ENCODE assay signal across 8 cellular contexts in genomic region chr6:156776470-156776840, GRCh38. TPM values are rescaled to one million over a fixed set of nuclear protein-coding genes. Genes with fewer than 3 reads are reported as not detected.
A peak's percentile ranks its signal among the peaks of the same experiment; 100 is the strongest.
DNase-seq lines count a peak whose midpoint lies in the region; ATAC-seq, FAIRE-seq and TF ChIP-seq lines count a peak whose summit lies in the region.

No MANE protein-coding gene starts in this region.

- TF ChIP-seq EP300 in H1 (IDR thresholded peaks at IDR 0.05; ENCODE audit: borderline replicate concordance in 1 of 2, low read depth in 2 of 2, low read length in 2 of 2): no peak

- peak overlapping the region; percentile 5 for H4K91ac ChIP-seq in H1 (replicated peaks; ENCODE audit: insufficient read length, low read length)

- peak; percentile 26 for DNase-seq in HEK293T (ENCODE audit: extremely low spot score)
- no peak for DNase-seq in RWPE2 (ENCODE audit: low spot score)
- DNase-seq in H1 (ENCODE audit: low read depth in 1 of 2, low spot score in 2 of 2): peak in 1 of 2 experiments; percentile 30
- no peak for DNase-seq in naive B cell

- TF ChIP-seq RAD21 in H1 (IDR thresholded peaks at IDR 0.05 in 1 of 2, conservative IDR thresholded peaks at IDR 0.05 in 1 of 2; ENCODE audit: low read depth in 2 of 2, low read length in 2 of 2): no peak

- H3K23ac ChIP-seq in H1 (ENCODE audit: insufficient read length): no peak overlapping the region

- H2BK20ac ChIP-seq in H1 (ENCODE audit: low read length): no peak overlapping the region

- H3K36me3 Mint-ChIP-seq in naive B cell: no peaks in the 10 kb centered on the region

- peak overlapping the region; percentile 65 to 88 for H3K4me2 ChIP-seq in H1 (ENCODE audit: insufficient read depth in 1 of 2, low read depth in 2 of 2, low read length in 2 of 2)

- peak overlapping the region; percentile 62; the same call in 1 of the 2 replicates for H2BK5ac ChIP-seq in H1 (ENCODE audit: low read depth, low read length)

- peak overlapping the region; percentile 52 to 96 (median 89) for H3K9ac ChIP-seq in H1 (replicated peaks in 1 of 4; ENCODE audit: extremely low read depth in 1 of 4, low read depth in 3 of 4, low read length in 3 of 4)

- no peaks in the 10 kb centered on the region; the same call in 1 of the 2 replicates for H3K79me1 ChIP-seq in H1 (ENCODE audit: low read depth, low read length)

- no peak overlapping the region for H2AK5ac ChIP-seq in H1 (ENCODE audit: low read depth, low read length)

- H2BK120ac ChIP-seq in H1 (replicated peaks; ENCODE audit: low read depth, low read length): no peak overlapping the region

- H4K8ac ChIP-seq in H1 (ENCODE audit: extremely low read depth, insufficient read depth, low read length): no peak overlapping the region

- no peak overlapping the region for H2BK15ac ChIP-seq in H1 (ENCODE audit: low read length)

- H3K18ac ChIP-seq in H1 (ENCODE audit: extremely low read depth, low read length): peak overlapping the region; percentile 19; the same call in 1 of the 2 replicates

- H2BK12ac ChIP-seq in H1 (ENCODE audit: low read depth, low read length): peak overlapping the region; percentile 11; the same call in 1 of the 2 replicates

- H3K23me2 ChIP-seq in H1 (ENCODE audit: low read depth, low read length): peaks cover 6% of the 10 kb centered on the region; the same call in 1 of the 2 replicates

- H3K27me3 ChIP-seq in RWPE2 (ENCODE audit: insufficient read depth, poor library complexity, severe bottlenecking) (no peaks in the 10 kb centered on the region), H1 (replicated peaks in 1 of 4; ENCODE audit: control insufficient read depth in 3 of 4, extremely low read depth in 1 of 4, insufficient read depth in 3 of 4, low read length in 3 of 4) (no peaks in the 10 kb centered on the region)

- TF ChIP-seq CTCF in C4-2B (conservative IDR thresholded peaks at IDR 0.05) (peak; percentile 28), RWPE2 (IDR thresholded peaks at IDR 0.05; ENCODE audit: poor library complexity, severe bottlenecking) (peak; percentile 39), H1 (IDR thresholded peaks at IDR 0.05; ENCODE audit: control extremely low read depth in 1 of 3, insufficient read depth in 1 of 3, low read depth in 1 of 3, low read length in 3 of 3) (no peak)

- H3K27ac Mint-ChIP-seq in naive B cell: peak overlapping the region; percentile 82 to 98 (median 94)

- peak overlapping the region; percentile 60 for H4K5ac ChIP-seq in H1 (ENCODE audit: insufficient read length, low read depth, low read length)

- FAIRE-seq in H1 (lab: Jason Lieb, UNC): no peak

- peaks cover 11 to 54% (median 39%) of the 10 kb centered on the region in 3 donors for H3K4me1 Mint-ChIP-seq in naive B cell

- H3K9me3 ChIP-seq in RWPE2 (ENCODE audit: severe bottlenecking): no peaks in the 10 kb centered on the region
- no peaks in the 10 kb centered on the region for H3K9me3 ChIP-seq in H1 (ENCODE audit: insufficient read depth in 2 of 2, low read depth in 1 of 2, low read length in 1 of 2)

- WGBS in H1 (ENCODE audit: extremely low coverage in 1 of 2, insufficient coverage in 1 of 2, insufficient read length in 1 of 2, insufficient replicate concordance in 2 of 2, low coverage in 1 of 2, low lambda C conversion rate in 2 of 2, missing lambda C conversion rate in 1 of 2), 2 experiments: 52% methylated on average over 8 of the region's 8 CpGs; no CpG with 5 or more reads in 1 of the 2 experiments

- H3K9me3 Mint-ChIP-seq in naive B cell: no peaks in the 10 kb centered on the region

- no peak overlapping the region for H3K56ac ChIP-seq in H1 (replicated peaks; ENCODE audit: insufficient read length, low read depth, low read length)

- no peak overlapping the region for H2AFZ ChIP-seq in H1 (ENCODE audit: low read length)

- ATAC-seq in RWPE2 (ENCODE audit: low read depth) (no peak), naive B cell (ENCODE audit: low read depth in 2 of 2) (no peak), HG02588 (IDR thresholded peaks at IDR 0.05; ENCODE audit: unreplicated experiment) (no peak), HG03039 (IDR thresholded peaks at IDR 0.05; ENCODE audit: unreplicated experiment) (no peak), GM21390 (IDR thresholded peaks at IDR 0.05; ENCODE audit: unreplicated experiment) (no peak)

- H3K4me3 ChIP-seq in RWPE2 (ENCODE audit: severe bottlenecking) (peak overlapping the region; percentile 97), H1 (ENCODE audit: extremely low read depth in 1 of 4, insufficient read depth in 2 of 4, low read depth in 3 of 4, low read length in 4 of 4) (peak overlapping the region; percentile 64 to 89 (median 80))

- TF ChIP-seq POLR2A in H1 (IDR thresholded peaks at IDR 0.05; ENCODE audit: control extremely low read depth in 1 of 2, low read depth in 2 of 2, low read length in 2 of 2): no peak

- H3K79me2 ChIP-seq in H1 (ENCODE audit: control insufficient read depth in 1 of 2, insufficient read depth in 2 of 2, low read length in 2 of 2): peaks cover 0 to 36% of the 10 kb centered on the region in 2 experiments; a peak in 3 of 4 replicates

- CTCF ChIA-PET in HEK293T (lab: Yijun Ruan, JAX) (interaction anchor here (0.7 kb wide), 1 partner anchor 372 kb away, joined by 3 read pairs; no protein-coding TSS in a partner anchor), H1 (lab: Charles Lee; ENCODE audit: partially characterized antibody) (interaction anchor here (0.6 kb wide), 1 partner anchor 109 kb away, joined by 3 read pairs; no protein-coding TSS in a partner anchor)

- POLR2A ChIA-PET in HEK293T (lab: Yijun Ruan, JAX): interaction anchor here (1.0 to 1.8 kb wide), 3 partner anchors 23 to 94 kb away, joined by 4 to 19 read pairs (median 4); no protein-coding TSS in a partner anchor
- POLR2A ChIA-PET in H1 (lab: Charles Lee; ENCODE audit: partially characterized antibody): interaction anchor here (0.7 to 4.7 kb wide), 6 partner anchors 17 to 121 kb away, joined by 3 to 32 read pairs (median 4); no protein-coding TSS in a partner anchor

- H3K36me3 ChIP-seq in RWPE2 (ENCODE audit: low read depth): no peaks in the 10 kb centered on the region
- H3K36me3 ChIP-seq in H1 (ENCODE audit: control insufficient read depth in 2 of 4, insufficient read depth in 4 of 4, low read length in 3 of 4): no peaks in the 10 kb centered on the region

- H3K14ac ChIP-seq in H1 (ENCODE audit: insufficient read length): no peak overlapping the region

- peaks cover 0 to 2% of the 10 kb centered on the region in 2 experiments for H4K20me1 ChIP-seq in H1 (replicated peaks in 1 of 2; ENCODE audit: control insufficient read depth in 1 of 2, insufficient read depth in 2 of 2, low read length in 2 of 2)

- H3K27ac ChIP-seq in C4-2B (peak overlapping the region; percentile 97), RWPE2 (ENCODE audit: poor library complexity, severe bottlenecking) (peak overlapping the region; percentile 90), H1 (ENCODE audit: low read depth, low read length) (peak overlapping the region; percentile 79)

- H3K4ac ChIP-seq in H1 (replicated peaks; ENCODE audit: insufficient read length, low read depth, low read length): no peak overlapping the region

- peaks cover 20% of the 10 kb centered on the region for H3K4me1 ChIP-seq in RWPE2 (ENCODE audit: insufficient read depth, poor library complexity, severe bottlenecking)
- H3K4me1 ChIP-seq in H1 (replicated peaks in 1 of 4; ENCODE audit: control insufficient read depth in 3 of 4, insufficient read depth in 4 of 4, low read length in 3 of 4): peaks cover 0 to 20% (median 8%) of the 10 kb centered on the region in 4 experiments; a peak in 5 of 7 replicates

- H3K27me3 Mint-ChIP-seq in naive B cell: no peaks in the 10 kb centered on the region

- H3K4me3 Mint-ChIP-seq in naive B cell: peak overlapping the region; percentile 82 to 100 (median 95)

TF ChIP-seq in HEK293T, 16 proteins besides CTCF, POLR2A, EP300 and RAD21 (continues in another document):
- no peak for TF ChIP-seq NFRKB (IDR thresholded peaks at IDR 0.05)
- TF ChIP-seq PKNOX1 (IDR thresholded peaks at IDR 0.05): peak; percentile 88
- TF ChIP-seq SP1 (IDR thresholded peaks at IDR 0.05): no peak
- TF ChIP-seq ZNF384 (IDR thresholded peaks at IDR 0.05): no peak
- no peak for TF ChIP-seq FOXM1 (IDR thresholded peaks at IDR 0.05; ENCODE audit: borderline replicate concordance)
- TF ChIP-seq ARNT (IDR thresholded peaks at IDR 0.05): no peak

TF ChIP-seq in H1, 55 proteins besides CTCF, POLR2A, EP300 and RAD21:
- TF ChIP-seq CBX5 (IDR thresholded peaks at IDR 0.05; ENCODE audit: low read depth, low read length): no peak
- no peak for TF ChIP-seq CREB1 (IDR thresholded peaks at IDR 0.05)
- no peak for TF ChIP-seq CHD1 (IDR thresholded peaks at IDR 0.05; ENCODE audit: low read depth, low read length)
TF ChIP-seq in H1: peak in this region for 0.

RNA-seq across cellular contexts. Expression of gene ARID1B, which starts 0.7 kb away (rescaled TPM):
- 70.3 and 71.2 TPM in 2 replicates for total RNA-seq in H1 (2021; fragmentation: NEBNext Ultra II Directional; extraction: Animal tissue kit (Norgen Biotek cat#: 25700))
- polyA plus RNA-seq in H1 (2011; rRNA removed) (24.3 and 32.2 TPM in 2 replicates), naive B cell (ENCODE audit: low read depth in 6 of 6) (10 to 100 TPM; 16.6 to 44.1 (median 27.5) TPM)
- polyA plus RNA-seq in H1 (2011; cell fraction: cytosol; rRNA removed): 23.8 TPM
- polyA plus RNA-seq in H1 (2011; cell fraction: nucleus; rRNA removed): 72.6 TPM
- 39.0 to 46.3 TPM (median 43.7 TPM) in 4 replicates for polyA plus RNA-seq in H1 (2012, experiment 1 of 2)
- polyA plus RNA-seq in H1 (2012, experiment 2 of 2): 7.0 TPM
- 29.4 TPM for polyA plus RNA-seq in H1 (2013, experiment 1 of 2)
- polyA plus RNA-seq in H1 (2013, experiment 2 of 2): 29.7 TPM
- 124 and 131 TPM in 2 replicates for polyA minus RNA-seq in H1 (2011; rRNA and poly(A)+ RNA removed)
- polyA minus RNA-seq in H1 (2011; cell fraction: cytosol; rRNA and poly(A)+ RNA removed): 103 TPM
- polyA minus RNA-seq in H1 (2011; cell fraction: nucleus; rRNA and poly(A)+ RNA removed): 315 TPM

Comparison
In these comparisons a context has a peak if more than half of its experiments do, and no peak if none do; other contexts are left out.
1. CTCF ChIP-seq: peak in C4-2B (single experiment) and RWPE2 (single experiment); none in H1 (0 of 3).
2. Peak in every context shown above with its lines, with median percentiles within 50 percentile points of each other: H3K27ac ChIP-seq.